21 cellular contexts compared by ENCODE assay signal in the genomic region with DNA sequence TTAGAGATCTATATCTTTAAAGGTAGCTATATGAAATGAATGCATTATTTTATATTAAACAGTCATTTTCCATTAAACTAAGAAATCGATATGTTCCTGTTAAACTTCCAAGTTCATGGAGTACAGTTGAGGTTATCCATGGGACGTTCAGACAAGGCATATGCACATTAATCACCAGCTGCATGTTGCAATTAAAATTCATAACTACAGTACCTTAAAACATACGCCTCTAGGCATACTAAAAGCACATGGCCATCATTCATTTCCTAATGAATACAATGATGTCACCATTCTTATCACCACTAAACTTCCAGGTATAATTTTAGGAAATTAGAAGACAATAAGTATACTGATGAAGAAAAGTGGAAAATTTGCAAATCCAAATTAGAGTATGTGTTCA.
"Had no signal": no experiment of that assay in that cellular context is flagged by ENCODE, and none has a peak within 500 bp of the region (broad histone marks: within the 10 kb centered on the region; RNA-seq: fewer than 3 reads in every experiment).

No MANE protein-coding gene starts in this region.

- H3K4me1 ChIP-seq: thyroid gland, upper lobe of left lung, uterus had no signal

- H2AFZ ChIP-seq: hepatocyte had no signal

- FAIRE-seq: colon had no signal

- H3K27me3 ChIP-seq: hepatocyte, neutrophil, thyroid gland, upper lobe of left lung, uterus had no signal

- H3K27ac Mint-ChIP-seq: dendritic cell treated with granulocyte-macrophage colony-stimulating factor and Interleukin-4, amounts not matched to agents 40 ng/mL and 50 ng/mL, for 4 days; effector memory CD8-positive, alpha-beta T cell; naive thymus-derived CD4-positive, alpha-beta T cell had no signal

- H3K4me2 ChIP-seq: hepatocyte, smooth muscle cell had no signal

- H3K36me3 Mint-ChIP-seq: naive thymus-derived CD4-positive, alpha-beta T cell had no signal

- H3K79me2 ChIP-seq: hepatocyte had no signal

- DNase-seq: effector memory CD8-positive, alpha-beta T cell; erythroblast; foreskin melanocyte; head of caudate nucleus; left colon; left ventricle myocardium superior; mesendoderm; naive thymus-derived CD4-positive, alpha-beta T cell; posterior cingulate gyrus; right cardiac atrium; stimulated activated CD4-positive, alpha-beta T cell treated with anti-CD3 and anti-CD28 coated beads, Interleukin-2, amount 100 ng/mL, for 48 hours; stimulated activated naive CD4-positive, alpha-beta T cell treated with Interleukin-2 at 50 U/mL for 16 hours; thyroid gland; upper lobe of left lung; uterus had no signal

- H3K9me3 ChIP-seq: neutrophil, thyroid gland, upper lobe of left lung, uterus had no signal

- H3K27ac ChIP-seq: hepatocyte, neutrophil, thyroid gland, upper lobe of left lung, uterus had no signal

- H3K36me3 ChIP-seq: neutrophil, thyroid gland, upper lobe of left lung, uterus had no signal

- H3K4me3 Mint-ChIP-seq: dendritic cell treated with granulocyte-macrophage colony-stimulating factor and Interleukin-4, amounts not matched to agents 40 ng/mL and 50 ng/mL, for 4 days; effector memory CD8-positive, alpha-beta T cell; naive thymus-derived CD4-positive, alpha-beta T cell had no signal

- H3K4me1 Mint-ChIP-seq: naive thymus-derived CD4-positive, alpha-beta T cell had no signal

- H3K4me3 ChIP-seq: hepatocyte, lung, smooth muscle cell, thyroid gland, upper lobe of left lung, uterus had no signal

- H3K27me3 Mint-ChIP-seq: dendritic cell treated with granulocyte-macrophage colony-stimulating factor and Interleukin-4, amounts not matched to agents 40 ng/mL and 50 ng/mL, for 4 days; effector memory CD8-positive, alpha-beta T cell; naive thymus-derived CD4-positive, alpha-beta T cell had no signal

- ATAC-seq: effector memory CD8-positive, alpha-beta T cell; left colon; left ventricle myocardium superior; naive thymus-derived CD4-positive, alpha-beta T cell; right cardiac atrium had no signal
